In genomic region chr1:18948913-18949688, GRCh38 we compare ENCODE assay signal across 8 cellular contexts. TPM values are rescaled to one million over a fixed set of nuclear protein-coding genes. Genes with fewer than 3 reads are reported as not detected.
DNase-seq lines count a peak whose midpoint lies in the region; ATAC-seq and TF ChIP-seq lines count a peak whose summit lies in the region.

No MANE protein-coding gene starts in this region.

- H3K9me3 ChIP-seq in AG04450 (ENCODE audit: control insufficient read depth, insufficient read depth, low read length) (no peaks in the 10 kb centered on the region), Panc1 (ENCODE audit: control insufficient read depth, insufficient read depth, low read depth, low read length) (no peaks in the 10 kb centered on the region), MM.1S (replicated peaks; ENCODE audit: insufficient read depth, low read length) (no peaks in the 10 kb centered on the region)

- no peaks in the 10 kb centered on the region for H3K9me3 Mint-ChIP-seq in effector memory CD8-positive, alpha-beta T cell

- H3K27me3 ChIP-seq in AG04450 (ENCODE audit: control insufficient read depth, insufficient read depth, low read length) (no peaks in the 10 kb centered on the region), Panc1 (ENCODE audit: control insufficient read depth, insufficient read depth, low read length) (no peaks in the 10 kb centered on the region), MM.1S (replicated peaks; ENCODE audit: insufficient read depth, low read length) (no peaks in the 10 kb centered on the region)

- TF ChIP-seq CTCF in AG04450 (IDR thresholded peaks at IDR 0.05; ENCODE audit: low read depth, low read length) (0 out of 2 replicates have a peak, but pooled peaks have one; percentile 7), Panc1 (IDR thresholded peaks at IDR 0.05) (no peak), MM.1S (IDR thresholded peaks at IDR 0.05; ENCODE audit: low read length) (no peak)

- in situ Hi-C loops in Panc1 (cut with HindIII; ENCODE audit: low pct_unique_long_range_greater_than_20kb, low sequenced_read_pairs) = no loop called here

- no peaks in the 10 kb centered on the region for H3K27me3 Mint-ChIP-seq in effector memory CD8-positive, alpha-beta T cell

- POLR2A ChIA-PET in AG04450 (lab: Yijun Ruan, JAX) = interaction anchor here (0.6 to 1.3 kb wide), 2 partner anchors 47 to 576 kb away, joined by 3 to 4 read pairs; partner anchors contain the start of gene ALDH4A1
- POLR2A ChIA-PET in Panc1 (lab: Charles Lee) = no interaction called here

- peaks cover 22% of the 10 kb centered on the region; the same call in 1 of the 2 replicates for H3F3A ChIP-seq in MM.1S (ENCODE audit: insufficient read depth, low read length)

- H3K4me1 ChIP-seq in Panc1 (ENCODE audit: control insufficient read depth, insufficient read depth, low read length) (peaks cover 87% of the 10 kb centered on the region), MM.1S (ENCODE audit: low read length) (peaks cover 40% of the 10 kb centered on the region)

- H3K9me2 ChIP-seq in MM.1S (replicated peaks; ENCODE audit: insufficient read depth, low read length) = no peaks in the 10 kb centered on the region

- H3K79me2 ChIP-seq in MM.1S (ENCODE audit: low read length) = peaks cover 92% of the 10 kb centered on the region

- peak overlapping the region; percentile 100 for H3K27ac Mint-ChIP-seq in effector memory CD8-positive, alpha-beta T cell

- BruUV-seq in Panc1 (replicated peaks; lab: Mats Ljungman, UMichigan) = no TSS peak

- H2AFZ ChIP-seq in MM.1S (ENCODE audit: low read length) = no peak overlapping the region

- peak overlapping the region; percentile 86 to 91 for H3K4me3 Mint-ChIP-seq in effector memory CD8-positive, alpha-beta T cell

- no peak overlapping the region for H3K9ac ChIP-seq in MM.1S (ENCODE audit: low read length)

- H3K4me2 ChIP-seq in MM.1S (ENCODE audit: low read depth, low read length) = no peak overlapping the region

- no peak for DNase-seq in AG04450 (ENCODE audit: low read depth, low spot score)
- no peak for DNase-seq in Panc1 (ENCODE audit: low read depth, low spot score)
- DNase-seq in effector memory CD8-positive, alpha-beta T cell = no peak
- peak; percentile 56 for DNase-seq in myocyte (ENCODE audit: low read depth)
- no peak for DNase-seq in MM.1S
- DNase-seq in stimulated activated CD4-positive, alpha-beta T cell treated with anti-CD3 and anti-CD28 coated beads, Interleukin-12 subunit alpha, Interleukin-12 subunit beta, amount 100 ng/mL, for 4 hours = no peak

- H4K20me1 ChIP-seq in MM.1S (ENCODE audit: insufficient read depth, low read length) = no peaks in the 10 kb centered on the region

- CTCF ChIA-PET in AG04450 (lab: Charles Lee) = interaction anchor here (0.6 to 5.3 kb wide), 6 partner anchors 24 to 136 kb away, joined by 3 to 32 read pairs (median 4); no protein-coding TSS in a partner anchor
- CTCF ChIA-PET in Panc1 (lab: Charles Lee) = interaction anchor here (0.6 to 1.5 kb wide), 3 partner anchors 28 to 111 kb away, joined by 3 to 5 read pairs (median 4); no protein-coding TSS in a partner anchor

- H3K4me3 ChIP-seq in AG04450 (ENCODE audit: low read depth, low read length) (peak overlapping the region; percentile 47), Panc1 (ENCODE audit: low read depth in 2 of 2, low read length in 2 of 2) (peak overlapping the region; percentile 71 to 85), MM.1S (ENCODE audit: low read length) (no peak overlapping the region)

- H3K27ac ChIP-seq in AG04450 (ENCODE audit: low read depth, low read length) = peak overlapping the region; percentile 97
- peak overlapping the region; percentile 89 for H3K27ac ChIP-seq in Panc1 (ENCODE audit: low read length)
- H3K27ac ChIP-seq in MM.1S (ENCODE audit: low read length) = no peak overlapping the region

- intact Hi-C loops in Panc1 (cut with micrococcal nuclease; ENCODE audit: unreplicated experiment) = no loop called here

- H3K4me1 Mint-ChIP-seq in effector memory CD8-positive, alpha-beta T cell (ENCODE audit: low read depth in 2 of 2) = peaks cover 86% of the 10 kb centered on the region in 2 donors

- H3K36me3 Mint-ChIP-seq in effector memory CD8-positive, alpha-beta T cell (ENCODE audit: insufficient read depth) = peaks cover 94% of the 10 kb centered on the region

- H3K36me3 ChIP-seq in Panc1 (ENCODE audit: control insufficient read depth, insufficient read depth, low read length) (no peaks in the 10 kb centered on the region), MM.1S (replicated peaks; ENCODE audit: insufficient read depth, low read length) (no peaks in the 10 kb centered on the region)

- peak; percentile 36 for ATAC-seq in Panc1
- ATAC-seq in effector memory CD8-positive, alpha-beta T cell (replicated peaks) = no peak
- no peak for ATAC-seq in HG03442 (IDR thresholded peaks at IDR 0.05; ENCODE audit: unreplicated experiment)
- ATAC-seq in GM19463 (IDR thresholded peaks at IDR 0.05; ENCODE audit: unreplicated experiment) = no peak

RNA-seq across cellular contexts. Expression of gene IFFO2, which starts 7.4 kb away (rescaled TPM):
- polyA plus RNA-seq in AG04450 (2011; rRNA removed) = 6.8 and 7.8 TPM in 2 replicates
- polyA minus RNA-seq in AG04450 (2011; rRNA and poly(A)+ RNA removed) = 13.7 and 15.2 TPM in 2 replicates
- total RNA-seq in Panc1 (2021; ENCODE audit: unreplicated experiment) (59.4 TPM), myocyte (12.4 and 16.2 TPM in 2 replicates)
- polyA plus RNA-seq in Panc1 (2012; ENCODE audit: insufficient read length) = 53.4 TPM
- polyA plus RNA-seq in myocyte (2012) = 41.3 TPM

RNA-seq across cellular contexts. Expression of gene ALDH4A1, which starts 46.7 kb away (rescaled TPM):
- polyA plus RNA-seq in AG04450 (2011; rRNA removed) = 8.8 and 14.7 TPM in 2 replicates
- 8.3 and 10.4 TPM in 2 replicates for polyA minus RNA-seq in AG04450 (2011; rRNA and poly(A)+ RNA removed)
- total RNA-seq in Panc1 (2021; ENCODE audit: unreplicated experiment) = 21.7 TPM
- polyA plus RNA-seq in Panc1 (2012; ENCODE audit: insufficient read length) = 41.3 TPM
- 25.9 and 37.0 TPM in 2 replicates for total RNA-seq in myocyte
- polyA plus RNA-seq in myocyte (2012) = 17.1 TPM
